7 cellular contexts compared by ENCODE assay signal in genomic region chr2:25102352-25102751, GRCh38.
A peak's percentile ranks its signal among the peaks of the same experiment; 100 is the strongest.
DNase-seq lines count a peak whose midpoint lies in the region; ATAC-seq and TF ChIP-seq lines count a peak whose summit lies in the region.
"Not testable (repeated sequence)": the region's sequence is repeated elsewhere in the genome, so short reads cannot be mapped to it uniquely, and the experiment has no call there.

No MANE protein-coding gene starts in this region.

- TF ChIP-seq CTCF in activated CD8-positive, alpha-beta T cell treated with anti-CD3 and anti-CD28 coated beads for 36 hours (IDR thresholded peaks at IDR 0.05) = not testable (repeated sequence)

- H3K9me3 Mint-ChIP-seq in activated CD8-positive, alpha-beta T cell treated with anti-CD3 and anti-CD28 coated beads for 36 hours = peaks cover 16% of the 10 kb centered on the region
- not testable (repeated sequence) for H3K9me3 Mint-ChIP-seq in activated T-cell treated with anti-CD3 and anti-CD28 coated beads, Interleukin-2, amount 50 U/mL, for 4 hours; stimulated activated naive B cell treated with anti-CD40 and anti-IgM and Interleukin-4, amounts not matched to agents 10 μg/mL and 1 μg/mL and 100 μg/mL, for 72 hours
- H3K9me3 Mint-ChIP-seq in activated naive CD4-positive, alpha-beta T cell treated with anti-CD3 and anti-CD28 coated beads, Interleukin-2, amount 50 U/mL, for 72 hours = peaks cover 0 to 16% of the 10 kb centered on the region in 2 donors

- CTCF ChIA-PET in activated CD8-positive, alpha-beta T cell treated with anti-CD3 and anti-CD28 coated beads for 36 hours (lab: Charles Lee) = interaction anchor here (1.0 to 2.5 kb wide), 4 partner anchors 11 to 127 kb away, joined by 3 to 10 read pairs (median 4); no protein-coding TSS in a partner anchor

- H3K36me3 Mint-ChIP-seq in activated CD8-positive, alpha-beta T cell treated with anti-CD3 and anti-CD28 coated beads for 36 hours (ENCODE audit: low read depth); activated T-cell treated with anti-CD3 and anti-CD28 coated beads, Interleukin-2, amount 50 U/mL, for 4 hours (ENCODE audit: insufficient read depth); stimulated activated naive B cell treated with anti-CD40 and anti-IgM and Interleukin-4, amounts not matched to agents 10 μg/mL and 1 μg/mL and 100 μg/mL, for 72 hours: not testable (repeated sequence)
- H3K36me3 Mint-ChIP-seq in activated naive CD4-positive, alpha-beta T cell treated with anti-CD3 and anti-CD28 coated beads, Interleukin-2, amount 50 U/mL, for 72 hours = peaks cover 0 to 11% of the 10 kb centered on the region in 2 donors

- H3K27ac Mint-ChIP-seq in activated CD8-positive, alpha-beta T cell treated with anti-CD3 and anti-CD28 coated beads for 36 hours; activated naive CD4-positive, alpha-beta T cell treated with anti-CD3 and anti-CD28 coated beads, Interleukin-2, amount 50 U/mL, for 72 hours; stimulated activated naive B cell treated with anti-CD40 and anti-IgM and Interleukin-4, amounts not matched to agents 10 μg/mL and 1 μg/mL and 100 μg/mL, for 72 hours: not testable (repeated sequence)

- peak; percentile 53 for DNase-seq in activated CD8-positive, alpha-beta T cell treated with anti-CD3 and anti-CD28 coated beads for 36 hours
- not testable (repeated sequence) for DNase-seq in activated T-cell treated with anti-CD3 and anti-CD28 coated beads, Interleukin-2, amount 50 U/mL, for 4 hours; stimulated activated naive B cell treated with anti-CD40 and anti-IgM and Interleukin-4, amounts not matched to agents 10 μg/mL and 1 μg/mL and 100 μg/mL, for 72 hours
- DNase-seq in activated naive CD4-positive, alpha-beta T cell treated with anti-CD3 and anti-CD28 coated beads, Interleukin-2, amount 50 U/mL, for 72 hours (ENCODE audit: low spot score in 2 of 2) = peak in 1 of 2 donors; percentile 65
- peak; percentile 0 to 52 (median 20) for DNase-seq in stimulated activated CD4-positive, alpha-beta T cell treated with anti-CD3 and anti-CD28 coated beads, Interleukin-1b, Interleukin-23, amount 100 ng/mL, for 24 hours (ENCODE audit: low read depth in 4 of 4, low spot score in 1 of 4)
- DNase-seq in stimulated activated CD8-positive, alpha-beta memory T cell treated with anti-CD3 and anti-CD28 coated beads, Interleukin-12 subunit alpha, Interleukin-12 subunit beta, amount 100 ng/mL, for 24 hours (ENCODE audit: extremely low read depth) = peak; percentile 10

- not testable (repeated sequence) for H3K27me3 Mint-ChIP-seq in activated CD8-positive, alpha-beta T cell treated with anti-CD3 and anti-CD28 coated beads for 36 hours; activated T-cell treated with anti-CD3 and anti-CD28 coated beads, Interleukin-2, amount 50 U/mL, for 4 hours (ENCODE audit: low read depth); stimulated activated naive B cell treated with anti-CD40 and anti-IgM and Interleukin-4, amounts not matched to agents 10 μg/mL and 1 μg/mL and 100 μg/mL, for 72 hours

- H3K4me1 Mint-ChIP-seq in activated CD8-positive, alpha-beta T cell treated with anti-CD3 and anti-CD28 coated beads for 36 hours (ENCODE audit: low read depth) = peaks cover 17% of the 10 kb centered on the region
- H3K4me1 Mint-ChIP-seq in activated T-cell treated with anti-CD3 and anti-CD28 coated beads, Interleukin-2, amount 50 U/mL, for 4 hours (ENCODE audit: low read depth) = not testable (repeated sequence)
- H3K4me1 Mint-ChIP-seq in stimulated activated naive B cell treated with anti-CD40 and anti-IgM and Interleukin-4, amounts not matched to agents 10 μg/mL and 1 μg/mL and 100 μg/mL, for 72 hours = peaks cover 11 to 29% of the 10 kb centered on the region in 2 donors

- H3K4me3 Mint-ChIP-seq in activated CD8-positive, alpha-beta T cell treated with anti-CD3 and anti-CD28 coated beads for 36 hours; activated T-cell treated with anti-CD3 and anti-CD28 coated beads, Interleukin-2, amount 50 U/mL, for 4 hours; stimulated activated naive B cell treated with anti-CD40 and anti-IgM and Interleukin-4, amounts not matched to agents 10 μg/mL and 1 μg/mL and 100 μg/mL, for 72 hours: not testable (repeated sequence)

- intact Hi-C loops in activated CD8-positive, alpha-beta T cell treated with anti-CD3 and anti-CD28 coated beads for 36 hours (cut with micrococcal nuclease) = not testable (repeated sequence)

- peak; percentile 89 to 90 for ATAC-seq in activated CD4-positive, CD25-positive, alpha-beta regulatory T cell treated with anti-CD3 and anti-CD28 coated beads, Interleukin-2, amount 50 U/mL, for 24 hours
- ATAC-seq in activated CD8-positive, alpha-beta T cell treated with anti-CD3 and anti-CD28 coated beads for 36 hours = peak; percentile 89
- ATAC-seq in activated T-cell treated with anti-CD3 and anti-CD28 coated beads, Interleukin-2, amount 50 U/mL, for 4 hours = peak; percentile 93 to 96
- peak; percentile 83 to 98 for ATAC-seq in activated naive CD4-positive, alpha-beta T cell treated with anti-CD3 and anti-CD28 coated beads, Interleukin-2, amount 50 U/mL, for 72 hours
- peak; percentile 52 to 60 for ATAC-seq in stimulated activated naive B cell treated with anti-CD40 and anti-IgM and Interleukin-4, amounts not matched to agents 10 μg/mL and 1 μg/mL and 100 μg/mL, for 72 hours (replicated peaks)

- POLR2A ChIA-PET in activated CD8-positive, alpha-beta T cell treated with anti-CD3 and anti-CD28 coated beads for 36 hours (lab: Charles Lee) = interaction anchor here (0.6 kb wide), 1 partner anchor 301 kb away, joined by 3 read pairs; no protein-coding TSS in a partner anchor
